ENCODE assay signal across 29 cellular contexts in genomic region chr12:77002382-77002781, GRCh38.
"Had no signal": no experiment of that assay in that cellular context is flagged by ENCODE, and none has a peak within 500 bp of the region (broad histone marks: within the 10 kb centered on the region; RNA-seq: fewer than 3 reads in every experiment).

No MANE protein-coding gene starts in this region.

- H3K9me3 ChIP-seq: stomach, suprapubic skin, testis, thoracic aorta, thyroid gland, tibial artery, tibial nerve, transverse colon, upper lobe of left lung, upper lobe of right lung, uterus, vagina had no signal

- H3K36me3 ChIP-seq: stomach, suprapubic skin, thoracic aorta, thyroid gland, tibial artery, tibial nerve, transverse colon, upper lobe of left lung, upper lobe of right lung, uterus, vagina had no signal

- H3K36me3 Mint-ChIP-seq: stimulated activated effector memory CD8-positive, alpha-beta T cell treated with anti-CD3 and anti-CD28 coated beads, Interleukin-12 subunit alpha, Interleukin-12 subunit beta, amount 100 ng/mL, for 72 hours; stimulated activated memory B cell treated with anti-CD40 and anti-IgM and Interleukin-4, amounts not matched to agents 10 μg/mL and 1 μg/mL and 100 μg/mL, for 72 hours; stimulated activated naive B cell treated with anti-CD40 and anti-IgM and Interleukin-4, amounts not matched to agents 10 μg/mL and 1 μg/mL and 100 μg/mL, for 72 hours; type B pancreatic cell had no signal

- ATAC-seq: stimulated activated effector memory CD8-positive, alpha-beta T cell treated with anti-CD3 and anti-CD28 coated beads, Interleukin-12 subunit alpha, Interleukin-12 subunit beta, amount 100 ng/mL, for 72 hours; stimulated activated memory B cell treated with anti-CD40 and anti-IgM and Interleukin-4, amounts not matched to agents 10 μg/mL and 1 μg/mL and 100 μg/mL, for 72 hours; stimulated activated naive B cell treated with anti-CD40 and anti-IgM and Interleukin-4, amounts not matched to agents 10 μg/mL and 1 μg/mL and 100 μg/mL, for 72 hours; stimulated activated naive CD8-positive, alpha-beta T cell treated with anti-CD3 and anti-CD28 coated beads, Interleukin-15, amount 100 ng/mL, for 72 hours; stimulated activated naive CD8-positive, alpha-beta T cell treated with anti-CD3 and anti-CD28 coated beads, Interleukin-15, Interleukin-2, amounts not matched to agents 100 U/mL and 50 U/mL, for 24 hours; upper lobe of right lung had no signal

- FAIRE-seq: urothelium cell line had no signal

- H3K4me1 Mint-ChIP-seq: stimulated activated effector memory CD8-positive, alpha-beta T cell treated with anti-CD3 and anti-CD28 coated beads, Interleukin-12 subunit alpha, Interleukin-12 subunit beta, amount 100 ng/mL, for 72 hours; stimulated activated memory B cell treated with anti-CD40 and anti-IgM and Interleukin-4, amounts not matched to agents 10 μg/mL and 1 μg/mL and 100 μg/mL, for 72 hours; stimulated activated naive B cell treated with anti-CD40 and anti-IgM and Interleukin-4, amounts not matched to agents 10 μg/mL and 1 μg/mL and 100 μg/mL, for 72 hours; stimulated activated naive CD8-positive, alpha-beta T cell treated with anti-CD3 and anti-CD28 coated beads, Interleukin-15, amount 100 ng/mL, for 72 hours had no signal

- H3K27ac Mint-ChIP-seq: stimulated activated effector memory CD8-positive, alpha-beta T cell treated with anti-CD3 and anti-CD28 coated beads, Interleukin-12 subunit alpha, Interleukin-12 subunit beta, amount 100 ng/mL, for 72 hours; stimulated activated memory B cell treated with anti-CD40 and anti-IgM and Interleukin-4, amounts not matched to agents 10 μg/mL and 1 μg/mL and 100 μg/mL, for 72 hours; stimulated activated naive B cell treated with anti-CD40 and anti-IgM and Interleukin-4, amounts not matched to agents 10 μg/mL and 1 μg/mL and 100 μg/mL, for 72 hours; stimulated activated naive CD8-positive, alpha-beta T cell treated with anti-CD3 and anti-CD28 coated beads, Interleukin-15, amount 100 ng/mL, for 72 hours; stimulated activated naive CD8-positive, alpha-beta T cell treated with anti-CD3 and anti-CD28 coated beads, Interleukin-15, Interleukin-2, amounts not matched to agents 100 ng/mL and 50 ng/mL, for 24 hours; type B pancreatic cell had no signal

- H3K4me1 ChIP-seq: stomach, testis, thyroid gland, tibial nerve, transverse colon, upper lobe of left lung, upper lobe of right lung, uterus, vagina had no signal

- H3K4me3 ChIP-seq: stomach, suprapubic skin, testis, thoracic aorta, thyroid gland, tibial artery, tibial nerve, transverse colon, upper lobe of left lung, upper lobe of right lung, uterus, vagina had no signal

- H3K27ac ChIP-seq: stomach, suprapubic skin, testis, thoracic aorta, thyroid gland, tibial artery, tibial nerve, transverse colon, upper lobe of left lung, upper lobe of right lung, uterus, vagina had no signal

- H3K9me3 Mint-ChIP-seq: stimulated activated effector memory CD8-positive, alpha-beta T cell treated with anti-CD3 and anti-CD28 coated beads, Interleukin-12 subunit alpha, Interleukin-12 subunit beta, amount 100 ng/mL, for 72 hours; stimulated activated memory B cell treated with anti-CD40 and anti-IgM and Interleukin-4, amounts not matched to agents 10 μg/mL and 1 μg/mL and 100 μg/mL, for 72 hours; stimulated activated naive B cell treated with anti-CD40 and anti-IgM and Interleukin-4, amounts not matched to agents 10 μg/mL and 1 μg/mL and 100 μg/mL, for 72 hours; stimulated activated naive CD8-positive, alpha-beta T cell treated with anti-CD3 and anti-CD28 coated beads, Interleukin-15, amount 100 ng/mL, for 72 hours; stimulated activated naive CD8-positive, alpha-beta T cell treated with anti-CD3 and anti-CD28 coated beads, Interleukin-15, Interleukin-2, amounts not matched to agents 100 ng/mL and 50 ng/mL, for 24 hours; type B pancreatic cell had no signal

- H3K4me3 Mint-ChIP-seq: stimulated activated effector memory CD8-positive, alpha-beta T cell treated with anti-CD3 and anti-CD28 coated beads, Interleukin-12 subunit alpha, Interleukin-12 subunit beta, amount 100 ng/mL, for 72 hours; stimulated activated memory B cell treated with anti-CD40 and anti-IgM and Interleukin-4, amounts not matched to agents 10 μg/mL and 1 μg/mL and 100 μg/mL, for 72 hours; stimulated activated naive B cell treated with anti-CD40 and anti-IgM and Interleukin-4, amounts not matched to agents 10 μg/mL and 1 μg/mL and 100 μg/mL, for 72 hours; stimulated activated naive CD8-positive, alpha-beta T cell treated with anti-CD3 and anti-CD28 coated beads, Interleukin-15, amount 100 ng/mL, for 72 hours; stimulated activated naive CD8-positive, alpha-beta T cell treated with anti-CD3 and anti-CD28 coated beads, Interleukin-15, Interleukin-2, amounts not matched to agents 100 ng/mL and 50 ng/mL, for 24 hours; type B pancreatic cell had no signal

- DNase-seq: stimulated activated CD4-positive, alpha-beta T cell treated with anti-CD3 and anti-CD28 coated beads, Interleukin-2, amount 100 ng/mL, for 48 hours; stimulated activated CD4-positive, alpha-beta T cell treated with anti-CD3 and anti-CD28 coated beads, Interleukin-4, amount 100 ng/mL, for 1 hour; stimulated activated CD4-positive, alpha-beta T cell treated with anti-CD3 and anti-CD28 coated beads, Interleukin-4, amount 100 ng/mL, for 24 hours; stimulated activated CD4-positive, alpha-beta T cell treated with anti-CD3 and anti-CD28 coated beads, Interleukin-4, amount 100 ng/mL, for 4 hours; stimulated activated CD8-positive, alpha-beta memory T cell treated with anti-CD3 and anti-CD28 coated beads, Interleukin-4, amount 100 ng/mL, for 48 hours; stimulated activated naive B cell treated with anti-CD40 and anti-IgM and Interleukin-4, amounts not matched to agents 10 μg/mL and 1 μg/mL and 100 μg/mL, for 72 hours; stimulated activated naive CD4-positive, alpha-beta T cell; stimulated activated naive CD4-positive, alpha-beta T cell treated with Interleukin-2 at 50 U/mL for 16 hours; stimulated activated naive CD8-positive, alpha-beta T cell treated with anti-CD3 and anti-CD28 coated beads, Interleukin-15, amount 100 ng/mL, for 72 hours; stimulated activated naive CD8-positive, alpha-beta T cell treated with anti-CD3 and anti-CD28 coated beads, Interleukin-15, Interleukin-2, amounts not matched to agents 100 U/mL and 50 U/mL, for 24 hours; stomach; substantia nigra; testis; thyroid gland; tibial artery; transverse colon; trophoblast cell; upper lobe of left lung; upper lobe of right lung; uterus had no signal

- H3K27me3 ChIP-seq: stomach, suprapubic skin, testis, thyroid gland, tibial artery, tibial nerve, transverse colon, upper lobe of left lung, upper lobe of right lung, uterus, vagina had no signal
